Comparison of ENCODE assay signal across 15 cellular contexts in the genomic region with DNA sequence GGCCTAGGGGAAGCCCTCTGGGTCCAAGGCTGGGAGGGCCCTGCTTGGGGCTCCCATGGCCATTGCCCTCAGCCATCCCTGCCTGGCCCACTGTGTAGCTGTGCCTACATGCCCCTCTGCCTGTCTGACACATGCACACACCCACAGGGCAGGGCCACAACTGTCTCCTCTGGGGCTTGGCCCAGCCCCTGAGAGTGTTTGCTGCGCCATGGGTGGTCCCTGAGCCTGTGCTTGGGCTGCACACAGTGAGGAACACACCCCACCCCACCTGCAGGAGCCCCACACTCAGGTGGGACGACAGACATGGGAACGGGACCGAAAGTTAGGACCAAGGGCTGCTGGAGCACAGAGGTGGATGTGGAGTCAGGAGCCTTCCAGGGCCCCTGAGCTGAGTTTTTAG.
DNase-seq lines count a peak whose midpoint lies in the region; ATAC-seq and TF ChIP-seq lines count a peak whose summit lies in the region.
"Had no signal": no experiment of that assay in that cellular context is flagged by ENCODE, and none has a peak within 500 bp of the region (broad histone marks: within the 10 kb centered on the region; RNA-seq: fewer than 3 reads in every experiment).

No MANE protein-coding gene starts in this region.

- H3K4me1 ChIP-seq in esophagus muscularis mucosa = no peaks in the 10 kb centered on the region
- H3K4me1 ChIP-seq in vagina = no peaks in the 10 kb centered on the region
- H3K4me1 ChIP-seq: A549, BE2C had no signal

- H3K27me3 Mint-ChIP-seq in natural killer cell treated with Interleukin-12 subunit alpha and Interleukin-12 subunit beta and Interleukin-15 and Interleukin-18, amount 100 ng/mL, for 72 hours = peaks cover 1 to 13% of the 10 kb centered on the region in 2 donors

- H3K4me3 Mint-ChIP-seq in natural killer cell treated with Interleukin-12 subunit alpha and Interleukin-12 subunit beta and Interleukin-15 and Interleukin-18, amount 100 ng/mL, for 72 hours = no peak overlapping the region
- no peak overlapping the region for H3K4me3 Mint-ChIP-seq in stimulated activated effector memory CD8-positive, alpha-beta T cell treated with anti-CD3 and anti-CD28 coated beads, Interleukin-12 subunit alpha, Interleukin-12 subunit beta, amount 100 ng/mL, for 72 hours
- H3K4me3 Mint-ChIP-seq: CD4-positive, alpha-beta memory T cell; GM23338 had no signal

- H3K27ac Mint-ChIP-seq in natural killer cell treated with Interleukin-12 subunit alpha and Interleukin-12 subunit beta and Interleukin-15 and Interleukin-18, amount 100 ng/mL, for 72 hours = no peak overlapping the region
- no peak overlapping the region for H3K27ac Mint-ChIP-seq in stimulated activated effector memory CD8-positive, alpha-beta T cell treated with anti-CD3 and anti-CD28 coated beads, Interleukin-12 subunit alpha, Interleukin-12 subunit beta, amount 100 ng/mL, for 72 hours
- H3K27ac Mint-ChIP-seq: CD4-positive, alpha-beta memory T cell; GM23338 had no signal

- DNase-seq in esophagus muscularis mucosa (ENCODE audit: extremely low spot score) (peak; percentile 89), vagina (ENCODE audit: extremely low spot score in 2 of 2) (peak; percentile 77 to 81), kidney tubule cell (ENCODE audit: low spot score) (no peak), NCI-H1048 (lab: John Stamatoyannopoulos, UW) (no peak)
- DNase-seq in natural killer cell treated with Interleukin-12 subunit alpha and Interleukin-12 subunit beta and Interleukin-15 and Interleukin-18, amount 100 ng/mL, for 72 hours (ENCODE audit: low spot score) = no peak
- DNase-seq in stimulated activated effector memory CD8-positive, alpha-beta T cell treated with anti-CD3 and anti-CD28 coated beads, Interleukin-12 subunit alpha, Interleukin-12 subunit beta, amount 100 ng/mL, for 72 hours (ENCODE audit: low spot score in 2 of 2) = no peak
- DNase-seq: BE2C; CD4-positive, alpha-beta memory T cell; DMS79; H7 had no signal

- H3K4me3 ChIP-seq in esophagus muscularis mucosa = no peak overlapping the region
- no peak overlapping the region for H3K4me3 ChIP-seq in vagina
- H3K4me3 ChIP-seq: A549, GM12878, GM23338 had no signal

- TF ChIP-seq POLR2A in esophagus muscularis mucosa (IDR thresholded peaks at IDR 0.05; ENCODE audit: low read depth) (no peak), vagina (IDR thresholded peaks at IDR 0.05) (no peak)

- H3K27ac ChIP-seq in esophagus muscularis mucosa (replicated peaks in 1 of 4) = no peak overlapping the region
- H3K27ac ChIP-seq in vagina = no peak overlapping the region
- H3K27ac ChIP-seq: A549, C4-2B had no signal

- TF ChIP-seq EP300 in esophagus muscularis mucosa (IDR thresholded peaks at IDR 0.05) = no peak

- intact Hi-C loops in esophagus muscularis mucosa (cut with DNase I) = no loop called here
- intact Hi-C loops in vagina (cut with DNase I) = no loop called here

- TF ChIP-seq CTCF in esophagus muscularis mucosa (IDR thresholded peaks at IDR 0.05) = no peak
- TF ChIP-seq CTCF in vagina (IDR thresholded peaks at IDR 0.05) = no peak

- no peaks in the 10 kb centered on the region for H3K9me3 Mint-ChIP-seq in natural killer cell treated with Interleukin-12 subunit alpha and Interleukin-12 subunit beta and Interleukin-15 and Interleukin-18, amount 100 ng/mL, for 72 hours
- no peaks in the 10 kb centered on the region for H3K9me3 Mint-ChIP-seq in stimulated activated effector memory CD8-positive, alpha-beta T cell treated with anti-CD3 and anti-CD28 coated beads, Interleukin-12 subunit alpha, Interleukin-12 subunit beta, amount 100 ng/mL, for 72 hours
- H3K9me3 Mint-ChIP-seq: CD4-positive, alpha-beta memory T cell had no signal

- H3K9me3 ChIP-seq in esophagus muscularis mucosa (peaks cover 0 to 11% (median 7%) of the 10 kb centered on the region in 4 donors), vagina (peaks cover 8% of the 10 kb centered on the region)
- H3K9me3 ChIP-seq: BE2C had no signal

- ATAC-seq in natural killer cell treated with Interleukin-12 subunit alpha and Interleukin-12 subunit beta and Interleukin-15 and Interleukin-18, amount 100 ng/mL, for 72 hours = peak; percentile 51 to 58
- peak; percentile 48 for ATAC-seq in stimulated activated effector memory CD8-positive, alpha-beta T cell treated with anti-CD3 and anti-CD28 coated beads, Interleukin-12 subunit alpha, Interleukin-12 subunit beta, amount 100 ng/mL, for 72 hours
- no peak for ATAC-seq in GM19035 (IDR thresholded peaks at IDR 0.05; ENCODE audit: unreplicated experiment)
- ATAC-seq: A549, GM12878, GM23338 had no signal

- WGBS in esophagus muscularis mucosa = 80% methylated on average over 1 of the region's 4 CpGs

- no peaks in the 10 kb centered on the region for H3K4me1 Mint-ChIP-seq in natural killer cell treated with Interleukin-12 subunit alpha and Interleukin-12 subunit beta and Interleukin-15 and Interleukin-18, amount 100 ng/mL, for 72 hours (ENCODE audit: low read depth in 2 of 2)
- no peaks in the 10 kb centered on the region for H3K4me1 Mint-ChIP-seq in stimulated activated effector memory CD8-positive, alpha-beta T cell treated with anti-CD3 and anti-CD28 coated beads, Interleukin-12 subunit alpha, Interleukin-12 subunit beta, amount 100 ng/mL, for 72 hours
- H3K4me1 Mint-ChIP-seq: CD4-positive, alpha-beta memory T cell; GM23338 had no signal

- H3K27me3 ChIP-seq in esophagus muscularis mucosa = peaks cover 0 to 42% (median 0%) of the 10 kb centered on the region in 4 donors
- H3K27me3 ChIP-seq in vagina = no peaks in the 10 kb centered on the region
- H3K27me3 ChIP-seq: BE2C had no signal

- no peaks in the 10 kb centered on the region for H3K36me3 ChIP-seq in esophagus muscularis mucosa
- no peaks in the 10 kb centered on the region for H3K36me3 ChIP-seq in vagina
- H3K36me3 ChIP-seq: BE2C had no signal

- no peaks in the 10 kb centered on the region for H3K36me3 Mint-ChIP-seq in natural killer cell treated with Interleukin-12 subunit alpha and Interleukin-12 subunit beta and Interleukin-15 and Interleukin-18, amount 100 ng/mL, for 72 hours
- H3K36me3 Mint-ChIP-seq in stimulated activated effector memory CD8-positive, alpha-beta T cell treated with anti-CD3 and anti-CD28 coated beads, Interleukin-12 subunit alpha, Interleukin-12 subunit beta, amount 100 ng/mL, for 72 hours = no peaks in the 10 kb centered on the region
- H3K36me3 Mint-ChIP-seq: CD4-positive, alpha-beta memory T cell had no signal

Comparison
In these comparisons a context has a peak if more than half of its experiments do, and no peak if none do; other contexts are left out.
1. DNase-seq: peak in esophagus muscularis mucosa (single experiment) and vagina (2 of 2); none in natural killer cell treated with Interleukin-12 subunit alpha and Interleukin-12 subunit beta and Interleukin-15 and Interleukin-18, amount 100 ng/mL, for 72 hours (single experiment), stimulated activated effector memory CD8-positive, alpha-beta T cell treated with anti-CD3 and anti-CD28 coated beads, Interleukin-12 subunit alpha, Interleukin-12 subunit beta, amount 100 ng/mL, for 72 hours (0 of 2), kidney tubule cell (single experiment) and NCI-H1048 (single experiment).